ENCODE assay signal across 2 cellular contexts in the genomic region with DNA sequence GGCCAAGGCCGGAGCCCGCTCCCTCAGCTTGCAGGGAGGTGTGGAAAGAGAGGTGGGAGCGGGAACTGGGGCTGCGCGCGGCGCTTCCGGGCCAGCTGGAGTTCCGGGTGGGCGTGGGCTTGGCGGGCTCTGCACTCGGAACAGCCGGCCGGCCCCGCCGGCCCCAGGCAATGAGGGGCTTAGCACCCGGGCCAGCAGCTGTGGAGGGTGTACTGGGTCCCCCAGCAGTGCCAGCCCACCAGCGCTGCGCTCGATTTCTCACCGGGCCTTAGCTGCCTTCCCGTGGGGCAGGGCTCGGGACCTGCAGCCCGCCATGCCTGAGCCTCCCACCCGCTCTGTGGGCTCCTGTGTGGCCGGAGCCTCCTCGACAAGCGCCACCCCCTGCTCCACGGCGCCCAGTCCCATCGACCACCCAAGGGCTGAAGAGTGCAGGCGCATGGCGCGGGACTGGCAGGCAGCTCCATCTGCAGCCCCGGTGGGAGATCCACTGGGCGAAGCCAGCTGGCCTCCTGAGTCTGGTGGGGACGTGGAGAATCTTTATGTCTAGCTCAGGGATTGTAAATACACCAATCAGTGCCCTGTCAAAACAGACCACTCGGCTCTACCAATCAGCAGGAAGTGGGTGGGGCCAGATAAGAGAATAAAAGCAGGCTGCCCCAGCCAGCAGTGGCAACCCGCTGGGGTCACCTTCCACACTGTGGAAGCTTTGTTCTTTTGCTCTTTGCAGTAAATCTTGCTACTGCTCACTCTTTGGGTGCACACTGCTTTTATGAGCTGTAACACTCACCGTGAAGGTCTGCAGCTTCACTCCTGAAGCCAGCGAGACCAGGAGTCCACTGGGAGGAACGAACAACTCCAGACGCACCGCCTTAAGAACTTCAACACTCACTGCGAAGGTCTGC. TPM values are rescaled to one million over a fixed set of nuclear protein-coding genes. Genes with fewer than 3 reads are reported as not detected.
"Had no signal": no experiment of that assay in that cellular context is flagged by ENCODE, and none has a peak within 500 bp of the region (broad histone marks: within the 10 kb centered on the region; RNA-seq: fewer than 3 reads in every experiment).

No MANE protein-coding gene starts in this region.

RNA-seq across cellular contexts. Expression of a gene that starts 34.9 kb away (rescaled TPM):
- total RNA-seq: activated naive CD8-positive, alpha-beta T cell treated with anti-CD3 and anti-CD28 coated beads for 36 hours; body of pancreas had no signal
